26 cellular contexts compared by ENCODE assay signal in genomic region chr3:86830566-86830965, GRCh38.
DNase-seq lines count a peak whose midpoint lies in the region; ATAC-seq and TF ChIP-seq lines count a peak whose summit lies in the region.
"Had no signal": no experiment of that assay in that cellular context is flagged by ENCODE, and none has a peak within 500 bp of the region (broad histone marks: within the 10 kb centered on the region; RNA-seq: fewer than 3 reads in every experiment).

No MANE protein-coding gene starts in this region.

- no peaks in the 10 kb centered on the region for H4K20me1 ChIP-seq in IMR-90 (ENCODE audit: insufficient read depth, low read length)

- TF ChIP-seq RAD21 in IMR-90 (IDR thresholded peaks at IDR 0.05; ENCODE audit: low read length): no peak

- H3K79me1 ChIP-seq in IMR-90 (ENCODE audit: low read depth in 1 of 2, low read length in 2 of 2): no peaks in the 10 kb centered on the region

- no peak for TF ChIP-seq CTCF in AG09319 (IDR thresholded peaks at IDR 0.05; ENCODE audit: low read depth, low read length)
- TF ChIP-seq CTCF in IMR-90 (conservative IDR thresholded peaks at IDR 0.05; ENCODE audit: low read depth, low read length): no peak
- TF ChIP-seq CTCF in choroid plexus epithelial cell (conservative IDR thresholded peaks at IDR 0.05; ENCODE audit: low read depth, low read length): no peak

- H3K18ac ChIP-seq in IMR-90 (ENCODE audit: low read depth, low read length): no peak overlapping the region

- H3K27me3 ChIP-seq in IMR-90 (ENCODE audit: control insufficient read depth, insufficient read depth, low read length): no peaks in the 10 kb centered on the region; the same call in none of the 2 replicates
- H3K27me3 ChIP-seq: SJSA1, vagina had no signal

- BruUV-seq in IMR-90 (replicated peaks; lab: Mats Ljungman, UMichigan): no TSS peak

- no peak overlapping the region for H2AFZ ChIP-seq in IMR-90 (replicated peaks; ENCODE audit: low read length, poor library complexity)

- DNase-seq in AG09319 (ENCODE audit: extremely low read depth, low read depth) (peak; percentile 31), IMR-90 (peak; percentile 47), choroid plexus epithelial cell (ENCODE audit: low read depth) (peak; percentile 73), non-pigmented ciliary epithelial cell (ENCODE audit: low read depth) (peak; percentile 28), amygdala (lab: John Stamatoyannopoulos, UW) (no peak), NAMALWA (ENCODE audit: low spot score) (no peak), mesenteric fat pad (ENCODE audit: low spot score) (no peak)
- DNase-seq: ACHN; activated B cell treated with CpG ODN at 0.5 μM for 24 hours; activated CD4-positive, alpha-beta memory T cell treated with anti-CD3 and anti-CD28 coated beads, Interleukin-2, amount 10 ng/mL, durations not matched to agents 7 days and 5 days; activated T-cell treated with anti-CD3 and anti-CD28 coated beads for 4 hours; anterior cingulate cortex; CD8-positive, alpha-beta T cell; DMS53; endodermal cell; GOT3; Karpas-422; lower lobe of right lung; NCI-H1105 treated with DMSO at 0.1 percent for 48 hours; NCI-H2107; NCI-H510A; nucleus accumbens; right cardiac atrium had no signal

- H2BK120ac ChIP-seq in IMR-90 (ENCODE audit: low read depth, low read length): no peak overlapping the region

- in situ Hi-C loops in IMR-90 (cut with MboI; ENCODE audit: low sequenced_read_pairs): no loop called here

- no peak overlapping the region for H3K4ac ChIP-seq in IMR-90 (ENCODE audit: low read depth, low read length)

- H3K9ac ChIP-seq in IMR-90 (ENCODE audit: low read depth, low read length): no peak overlapping the region

- no peak overlapping the region for H3K56ac ChIP-seq in IMR-90 (ENCODE audit: extremely low read depth, insufficient read depth, low read length)

- no peak overlapping the region for H4K91ac ChIP-seq in IMR-90 (ENCODE audit: insufficient read depth, low read depth, low read length)

- CTCF ChIA-PET in IMR-90 (lab: Yijun Ruan, JAX): interaction anchor here (1.0 kb wide), 1 partner anchor 12 kb away, joined by 4 read pairs; no protein-coding TSS in a partner anchor

- H3K23ac ChIP-seq in IMR-90 (ENCODE audit: low read depth, low read length): no peak overlapping the region

- TF ChIP-seq POLR2A in IMR-90 (IDR thresholded peaks at IDR 0.05; ENCODE audit: low read depth, low read length): no peak

- H2AK9ac ChIP-seq in IMR-90 (replicated peaks; ENCODE audit: low read depth, low read length, poor library complexity): no peak overlapping the region

- no peak overlapping the region for H3K4me2 ChIP-seq in IMR-90 (ENCODE audit: low read depth, low read length)

- no peaks in the 10 kb centered on the region for H3K36me3 ChIP-seq in IMR-90 (ENCODE audit: control insufficient read depth, insufficient read depth, low read length)
- H3K36me3 ChIP-seq: lower lobe of right lung, SJSA1, vagina had no signal

- POLR2A ChIA-PET in IMR-90 (lab: Charles Lee; ENCODE audit: unreplicated experiment): no interaction called here

- no peak overlapping the region for H4K8ac ChIP-seq in IMR-90 (ENCODE audit: low read depth in 2 of 2, low read length in 2 of 2)

- H3K14ac ChIP-seq in IMR-90 (replicated peaks; ENCODE audit: low read depth, low read length): no peak overlapping the region

- no peak overlapping the region for H2BK20ac ChIP-seq in IMR-90 (ENCODE audit: low read depth, low read length)

- no peak overlapping the region for H4K5ac ChIP-seq in IMR-90 (ENCODE audit: low read depth, low read length)

- no peak overlapping the region for H2BK5ac ChIP-seq in IMR-90 (ENCODE audit: low read depth, low read length, poor library complexity, severe bottlenecking)

- no peaks in the 10 kb centered on the region for H3K9me1 ChIP-seq in IMR-90 (ENCODE audit: insufficient read depth, low read length)

- dilution Hi-C loops in IMR-90 (cut with HindIII; ENCODE audit: low sequenced_read_pairs, unreplicated experiment): no loop called here

- no CpG with 5 or more reads among the region's 1 CpG for WGBS in IMR-90 (ENCODE audit: extremely low coverage in 2 of 2, insufficient read length in 1 of 2), 2 experiments

- no peak overlapping the region for H3K4me3 ChIP-seq in IMR-90 (ENCODE audit: insufficient read depth, low read depth, low read length)
- H3K4me3 ChIP-seq in choroid plexus epithelial cell (ENCODE audit: low read depth, low read length): no peak overlapping the region
- H3K4me3 ChIP-seq: lower lobe of right lung, SJSA1, vagina had no signal

- no peaks in the 10 kb centered on the region for H3K4me1 ChIP-seq in IMR-90 (ENCODE audit: control insufficient read depth, insufficient read depth, low read length)
- H3K4me1 ChIP-seq: lower lobe of right lung, SJSA1, vagina had no signal

- intact Hi-C loops in IMR-90 (cut with micrococcal nuclease): no loop called here

- ATAC-seq in IMR-90 (ENCODE audit: low read depth) (peak; percentile 74), HG03039 (IDR thresholded peaks at IDR 0.05; ENCODE audit: unreplicated experiment) (no peak)
- ATAC-seq: CD8-positive, alpha-beta T cell; lower lobe of right lung; right cardiac atrium had no signal

- no peak overlapping the region for H3K27ac ChIP-seq in IMR-90 (ENCODE audit: insufficient read depth, low read length)
- H3K27ac ChIP-seq: lower lobe of right lung, SJSA1, vagina had no signal

- H3K9me3 ChIP-seq in IMR-90 (ENCODE audit: control insufficient read depth, insufficient read depth, low read length): no peaks in the 10 kb centered on the region
- H3K9me3 ChIP-seq: lower lobe of right lung, SJSA1, vagina had no signal

- H2BK15ac ChIP-seq in IMR-90 (ENCODE audit: low read depth, low read length): no peak overlapping the region

- H2AK5ac ChIP-seq in IMR-90 (ENCODE audit: low read depth, low read length): no peak overlapping the region

TF ChIP-seq in IMR-90, 13 proteins besides CTCF, POLR2A, EP300 and RAD21:
- TF ChIP-seq RFX5 (IDR thresholded peaks at IDR 0.05; ENCODE audit: low read depth, low read length) (no peak), CEBPB (IDR thresholded peaks at IDR 0.05; ENCODE audit: low read depth, low read length) (0 out of 2 replicates have a peak, but pooled peaks have one; percentile 22)

Comparison
In these comparisons a context has a peak if more than half of its experiments do, and no peak if none do; other contexts are left out.
1. DNase-seq: peak in AG09319 (single experiment), IMR-90 (single experiment), choroid plexus epithelial cell (single experiment) and non-pigmented ciliary epithelial cell (single experiment); none in amygdala (0 of 56), NAMALWA (single experiment) and mesenteric fat pad (single experiment).